Comparison of ENCODE assay signal across 1 cellular context in the genomic region with DNA sequence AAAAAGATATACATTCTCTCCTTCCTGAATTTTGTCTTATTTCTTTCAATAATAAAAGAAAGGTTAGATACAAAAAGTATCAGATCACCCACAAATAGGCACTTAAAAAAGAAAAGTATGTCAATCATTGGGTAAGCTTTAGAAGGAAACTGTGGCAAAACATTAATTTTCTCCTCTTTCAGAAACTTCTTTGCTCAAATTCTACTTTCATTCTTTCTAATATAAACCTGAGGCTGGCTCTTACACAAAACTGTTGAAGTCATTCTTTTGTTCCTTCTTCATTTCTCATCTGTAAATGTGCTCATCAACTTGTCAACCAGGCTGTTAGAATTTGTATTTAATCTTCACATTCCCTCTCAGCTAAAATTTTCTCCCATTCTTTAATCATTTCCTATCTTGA.
TF ChIP-seq lines count a peak whose summit lies in the region.

No MANE protein-coding gene starts in this region.

TF ChIP-seq in K562, 482 proteins besides CTCF, POLR2A, EP300 and RAD21 (continued from another document):
- TF ChIP-seq, protein P1, sequence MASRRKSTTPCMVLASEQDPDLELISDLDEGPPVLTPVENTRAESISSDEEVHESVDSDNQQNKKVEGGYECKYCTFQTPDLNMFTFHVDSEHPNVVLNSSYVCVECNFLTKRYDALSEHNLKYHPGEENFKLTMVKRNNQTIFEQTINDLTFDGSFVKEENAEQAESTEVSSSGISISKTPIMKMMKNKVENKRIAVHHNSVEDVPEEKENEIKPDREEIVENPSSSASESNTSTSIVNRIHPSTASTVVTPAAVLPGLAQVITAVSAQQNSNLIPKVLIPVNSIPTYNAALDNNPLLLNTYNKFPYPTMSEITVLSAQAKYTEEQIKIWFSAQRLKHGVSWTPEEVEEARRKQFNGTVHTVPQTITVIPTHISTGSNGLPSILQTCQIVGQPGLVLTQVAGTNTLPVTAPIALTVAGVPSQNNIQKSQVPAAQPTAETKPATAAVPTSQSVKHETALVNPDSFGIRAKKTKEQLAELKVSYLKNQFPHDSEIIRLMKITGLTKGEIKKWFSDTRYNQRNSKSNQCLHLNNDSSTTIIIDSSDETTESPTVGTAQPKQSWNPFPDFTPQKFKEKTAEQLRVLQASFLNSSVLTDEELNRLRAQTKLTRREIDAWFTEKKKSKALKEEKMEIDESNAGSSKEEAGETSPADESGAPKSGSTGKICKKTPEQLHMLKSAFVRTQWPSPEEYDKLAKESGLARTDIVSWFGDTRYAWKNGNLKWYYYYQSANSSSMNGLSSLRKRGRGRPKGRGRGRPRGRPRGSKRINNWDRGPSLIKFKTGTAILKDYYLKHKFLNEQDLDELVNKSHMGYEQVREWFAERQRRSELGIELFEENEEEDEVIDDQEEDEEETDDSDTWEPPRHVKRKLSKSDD (conservative IDR thresholded peaks at IDR 0.05; ENCODE audit: low read length): no peak
- TF ChIP-seq FOXJ2 (tag; IDR thresholded peaks at IDR 0.05) (no peak), CEBPG (CRISPR knock-in tag; IDR thresholded peaks at IDR 0.05) (no peak), CEBPG (tag; conservative IDR thresholded peaks at IDR 0.05 in 1 of 2, IDR thresholded peaks at IDR 0.05 in 1 of 2) (no peak), EGR1 (conservative IDR thresholded peaks at IDR 0.05) (no peak), TARDBP (IDR thresholded peaks at IDR 0.05) (no peak), SIRT6 (IDR thresholded peaks at IDR 0.05; ENCODE audit: low read depth, low read length) (no peak), CTBP1 (IDR thresholded peaks at IDR 0.05; ENCODE audit: borderline replicate concordance) (no peak)
TF ChIP-seq in K562: peak in this region for 0.
